Comparison of ENCODE assay signal across 1 cellular context in the genomic region with DNA sequence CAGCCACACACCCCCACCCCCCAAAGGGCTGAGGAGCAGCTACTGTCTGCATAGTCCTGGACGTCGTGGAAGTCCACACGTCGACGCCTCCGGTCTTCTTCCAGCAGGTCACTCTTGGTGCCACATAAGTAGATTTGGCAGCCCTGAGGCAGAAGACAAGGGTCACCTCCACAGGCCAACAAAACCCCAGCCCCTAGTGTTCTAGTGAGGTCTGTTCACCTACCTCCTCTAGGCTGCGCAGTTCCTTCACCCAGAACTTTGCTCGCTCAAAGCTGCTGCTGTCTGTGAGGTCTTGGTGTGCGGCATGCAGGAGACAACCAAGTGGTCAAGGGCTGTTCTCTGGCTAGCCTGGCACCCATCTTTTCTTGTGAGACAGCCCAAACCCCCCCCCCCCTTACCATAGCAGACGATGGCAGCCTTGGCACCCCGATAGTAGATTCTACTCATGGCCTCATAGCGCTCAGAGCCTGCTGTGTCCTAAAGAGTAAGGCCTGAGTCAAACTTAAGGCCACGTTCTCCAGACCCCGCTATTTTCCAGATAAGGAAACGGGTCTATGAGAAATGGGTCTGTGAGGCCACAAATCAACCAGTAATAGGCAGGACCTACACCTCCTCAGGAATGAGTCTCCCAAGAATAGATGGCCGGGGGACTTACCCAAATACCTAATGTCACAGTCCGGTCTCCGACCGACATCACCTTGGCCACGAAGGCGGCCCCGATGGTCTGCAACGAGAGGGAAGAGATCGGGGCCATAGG.
TF ChIP-seq lines count a peak whose summit lies in the region.

No MANE protein-coding gene starts in this region.

TF ChIP-seq in K562, 482 proteins besides CTCF, POLR2A, EP300 and RAD21 (continued from another document and continues in another):
- TF ChIP-seq ETS2 (tag; IDR thresholded peaks at IDR 0.05; ENCODE audit: borderline replicate concordance, poor library complexity, severe bottlenecking), result no peak
- no peak for TF ChIP-seq GATAD2B (IDR thresholded peaks at IDR 0.05; ENCODE audit: borderline replicate concordance)
- TF ChIP-seq, protein P1, sequence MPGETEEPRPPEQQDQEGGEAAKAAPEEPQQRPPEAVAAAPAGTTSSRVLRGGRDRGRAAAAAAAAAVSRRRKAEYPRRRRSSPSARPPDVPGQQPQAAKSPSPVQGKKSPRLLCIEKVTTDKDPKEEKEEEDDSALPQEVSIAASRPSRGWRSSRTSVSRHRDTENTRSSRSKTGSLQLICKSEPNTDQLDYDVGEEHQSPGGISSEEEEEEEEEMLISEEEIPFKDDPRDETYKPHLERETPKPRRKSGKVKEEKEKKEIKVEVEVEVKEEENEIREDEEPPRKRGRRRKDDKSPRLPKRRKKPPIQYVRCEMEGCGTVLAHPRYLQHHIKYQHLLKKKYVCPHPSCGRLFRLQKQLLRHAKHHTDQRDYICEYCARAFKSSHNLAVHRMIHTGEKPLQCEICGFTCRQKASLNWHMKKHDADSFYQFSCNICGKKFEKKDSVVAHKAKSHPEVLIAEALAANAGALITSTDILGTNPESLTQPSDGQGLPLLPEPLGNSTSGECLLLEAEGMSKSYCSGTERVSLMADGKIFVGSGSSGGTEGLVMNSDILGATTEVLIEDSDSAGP (CRISPR knock-in tag; IDR thresholded peaks at IDR 0.05), result no peak
- no peak for TF ChIP-seq ZNF143 (CRISPR knock-in tag; IDR thresholded peaks at IDR 0.05)
- TF ChIP-seq RBM22 (IDR thresholded peaks at IDR 0.05; ENCODE audit: low read depth, low read length, poor library complexity, severe bottlenecking), result no peak
- peak; percentile 39 for TF ChIP-seq TAF1 (IDR thresholded peaks at IDR 0.05; ENCODE audit: control insufficient read depth, extremely low read depth, insufficient read depth, low read length, severe bottlenecking)
- TF ChIP-seq, protein P2, sequence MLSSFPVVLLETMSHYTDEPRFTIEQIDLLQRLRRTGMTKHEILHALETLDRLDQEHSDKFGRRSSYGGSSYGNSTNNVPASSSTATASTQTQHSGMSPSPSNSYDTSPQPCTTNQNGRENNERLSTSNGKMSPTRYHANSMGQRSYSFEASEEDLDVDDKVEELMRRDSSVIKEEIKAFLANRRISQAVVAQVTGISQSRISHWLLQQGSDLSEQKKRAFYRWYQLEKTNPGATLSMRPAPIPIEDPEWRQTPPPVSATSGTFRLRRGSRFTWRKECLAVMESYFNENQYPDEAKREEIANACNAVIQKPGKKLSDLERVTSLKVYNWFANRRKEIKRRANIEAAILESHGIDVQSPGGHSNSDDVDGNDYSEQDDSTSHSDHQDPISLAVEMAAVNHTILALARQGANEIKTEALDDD (IDR thresholded peaks at IDR 0.05), result no peak
- no peak for TF ChIP-seq SLC30A9 (CRISPR knock-in tag; IDR thresholded peaks at IDR 0.05)
- TF ChIP-seq, protein P3, sequence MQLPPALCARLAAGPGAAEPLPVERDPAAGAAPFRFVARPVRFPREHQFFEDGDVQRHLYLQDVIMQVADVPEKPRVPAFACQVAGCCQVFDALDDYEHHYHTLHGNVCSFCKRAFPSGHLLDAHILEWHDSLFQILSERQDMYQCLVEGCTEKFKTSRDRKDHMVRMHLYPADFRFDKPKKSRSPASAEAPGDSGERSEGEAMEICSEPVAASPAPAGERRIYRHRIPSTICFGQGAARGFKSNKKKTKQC (CRISPR knock-in tag; IDR thresholded peaks at IDR 0.05), result no peak
- no peak for TF ChIP-seq MEF2D (tag; conservative IDR thresholded peaks at IDR 0.05; ENCODE audit: low read depth)
- no peak for TF ChIP-seq CBFB (CRISPR knock-in tag; IDR thresholded peaks at IDR 0.05)
- no peak for TF ChIP-seq CHCHD3 (CRISPR knock-in tag; IDR thresholded peaks at IDR 0.05)
- no peak for TF ChIP-seq CREBBP (IDR thresholded peaks at IDR 0.05; ENCODE audit: low read depth, low read length)
- TF ChIP-seq ZNF184 (CRISPR knock-in tag; IDR thresholded peaks at IDR 0.05), result no peak
- no peak for TF ChIP-seq FOXM1 (IDR thresholded peaks at IDR 0.05; ENCODE audit: low read depth)
- TF ChIP-seq FOXM1 (CRISPR knock-in tag; IDR thresholded peaks at IDR 0.05; ENCODE audit: low read depth), result no peak
- TF ChIP-seq, protein P4, sequence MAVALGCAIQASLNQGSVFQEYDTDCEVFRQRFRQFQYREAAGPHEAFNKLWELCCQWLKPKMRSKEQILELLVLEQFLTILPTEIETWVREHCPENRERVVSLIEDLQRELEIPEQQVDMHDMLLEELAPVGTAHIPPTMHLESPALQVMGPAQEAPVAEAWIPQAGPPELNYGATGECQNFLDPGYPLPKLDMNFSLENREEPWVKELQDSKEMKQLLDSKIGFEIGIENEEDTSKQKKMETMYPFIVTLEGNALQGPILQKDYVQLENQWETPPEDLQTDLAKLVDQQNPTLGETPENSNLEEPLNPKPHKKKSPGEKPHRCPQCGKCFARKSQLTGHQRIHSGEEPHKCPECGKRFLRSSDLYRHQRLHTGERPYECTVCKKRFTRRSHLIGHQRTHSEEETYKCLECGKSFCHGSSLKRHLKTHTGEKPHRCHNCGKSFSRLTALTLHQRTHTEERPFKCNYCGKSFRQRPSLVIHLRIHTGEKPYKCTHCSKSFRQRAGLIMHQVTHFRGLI (CRISPR knock-in tag; IDR thresholded peaks at IDR 0.05), result no peak
- peak in 1 of 2 experiments; percentile 59; a peak in 1 of 4 replicates for TF ChIP-seq SIN3A (IDR thresholded peaks at IDR 0.05; ENCODE audit: borderline replicate concordance in 2 of 2, control insufficient read depth in 1 of 2, low read depth in 2 of 2, low read length in 2 of 2)
- TF ChIP-seq BRCA1 (IDR thresholded peaks at IDR 0.05), result no peak
- no peak for TF ChIP-seq BRCA1 (CRISPR knock-in tag; IDR thresholded peaks at IDR 0.05)
- TF ChIP-seq, protein P5, sequence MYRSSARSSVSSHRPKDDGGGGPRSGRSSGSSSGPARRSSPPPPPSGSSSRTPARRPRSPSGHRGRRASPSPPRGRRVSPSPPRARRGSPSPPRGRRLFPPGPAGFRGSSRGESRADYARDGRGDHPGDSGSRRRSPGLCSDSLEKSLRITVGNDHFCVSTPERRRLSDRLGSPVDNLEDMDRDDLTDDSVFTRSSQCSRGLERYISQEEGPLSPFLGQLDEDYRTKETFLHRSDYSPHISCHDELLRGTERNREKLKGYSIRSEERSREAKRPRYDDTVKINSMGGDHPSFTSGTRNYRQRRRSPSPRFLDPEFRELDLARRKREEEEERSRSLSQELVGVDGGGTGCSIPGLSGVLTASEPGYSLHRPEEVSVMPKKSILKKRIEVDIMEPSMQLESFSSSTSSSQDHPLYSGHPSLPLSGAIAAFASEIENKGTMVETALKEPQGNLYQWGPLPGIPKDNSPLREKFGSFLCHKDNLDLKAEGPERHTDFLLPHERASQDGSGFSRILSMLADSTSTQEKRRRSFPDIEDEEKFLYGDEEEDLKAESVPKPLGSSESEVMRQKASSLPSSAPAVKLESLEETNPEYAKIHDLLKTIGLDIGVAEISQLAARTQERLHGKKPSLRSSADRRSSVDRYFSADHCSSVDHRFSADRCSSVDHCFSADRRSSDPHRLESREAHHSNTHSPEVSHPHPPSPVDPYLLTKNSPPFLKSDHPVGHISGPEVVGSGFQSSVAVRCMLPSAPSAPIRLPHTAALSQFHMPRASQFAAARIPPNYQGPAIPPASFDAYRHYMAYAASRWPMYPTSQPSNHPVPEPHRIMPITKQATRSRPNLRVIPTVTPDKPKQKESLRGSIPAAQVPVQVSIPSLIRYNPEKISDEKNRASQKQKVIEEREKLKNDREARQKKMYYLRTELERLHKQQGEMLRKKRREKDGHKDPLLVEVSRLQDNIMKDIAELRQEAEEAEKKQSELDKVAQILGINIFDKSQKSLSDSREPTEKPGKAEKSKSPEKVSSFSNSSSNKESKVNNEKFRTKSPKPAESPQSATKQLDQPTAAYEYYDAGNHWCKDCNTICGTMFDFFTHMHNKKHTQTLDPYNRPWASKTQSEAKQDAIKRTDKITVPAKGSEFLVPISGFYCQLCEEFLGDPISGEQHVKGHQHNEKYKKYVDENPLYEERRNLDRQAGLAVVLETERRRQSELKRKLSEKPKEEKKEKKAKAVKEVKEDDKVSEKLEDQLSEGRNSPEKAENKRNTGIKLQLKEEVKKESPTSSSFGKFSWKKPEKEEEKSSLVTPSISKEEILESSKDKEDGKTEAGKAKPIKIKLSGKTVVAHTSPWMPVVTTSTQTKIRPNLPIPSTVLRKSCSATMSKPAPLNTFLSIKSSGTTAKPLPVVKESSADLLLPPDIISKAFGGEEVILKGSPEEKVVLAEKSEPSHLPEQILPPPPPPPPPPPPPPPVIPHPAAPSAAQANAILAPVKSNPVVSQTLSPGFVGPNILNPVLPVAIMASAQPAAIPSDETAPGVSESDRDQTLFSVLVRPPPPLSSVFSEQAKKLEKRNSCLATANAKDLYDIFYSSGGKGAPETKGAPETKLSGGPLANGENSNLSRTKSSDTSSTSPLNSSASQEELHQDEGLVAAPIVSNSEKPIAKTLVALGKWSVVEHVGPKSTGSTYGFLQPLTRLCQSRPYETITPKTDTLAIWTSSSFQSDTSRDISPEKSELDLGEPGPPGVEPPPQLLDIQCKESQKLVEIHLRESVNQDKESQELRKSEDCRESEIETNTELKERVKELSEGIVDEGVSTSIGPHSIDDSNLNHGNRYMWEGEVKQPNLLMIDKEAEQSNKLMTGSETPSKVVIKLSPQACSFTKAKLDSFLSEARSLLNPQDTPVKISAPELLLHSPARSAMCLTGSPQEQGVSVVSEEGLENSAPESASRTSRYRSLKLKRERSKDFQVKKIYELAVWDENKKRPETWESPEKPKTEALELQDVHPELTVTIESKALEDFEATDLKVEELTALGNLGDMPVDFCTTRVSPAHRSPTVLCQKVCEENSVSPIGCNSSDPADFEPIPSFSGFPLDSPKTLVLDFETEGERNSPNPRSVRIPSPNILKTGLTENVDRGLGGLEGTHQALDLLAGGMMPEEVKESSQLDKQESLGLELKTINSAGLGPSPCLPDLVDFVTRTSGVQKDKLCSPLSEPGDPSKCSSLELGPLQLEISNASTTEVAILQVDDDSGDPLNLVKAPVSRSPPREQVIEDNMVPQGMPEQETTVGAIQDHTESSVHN (IDR thresholded peaks at IDR 0.05; ENCODE audit: borderline replicate concordance in 1 of 2, low read depth in 1 of 2), result no peak
- TF ChIP-seq, protein P6, sequence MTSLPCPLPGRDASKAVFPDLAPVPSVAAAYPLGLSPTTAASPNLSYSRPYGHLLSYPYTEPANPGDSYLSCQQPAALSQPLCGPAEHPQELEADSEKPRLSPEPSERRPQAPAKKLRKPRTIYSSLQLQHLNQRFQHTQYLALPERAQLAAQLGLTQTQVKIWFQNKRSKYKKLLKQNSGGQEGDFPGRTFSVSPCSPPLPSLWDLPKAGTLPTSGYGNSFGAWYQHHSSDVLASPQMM (CRISPR knock-in tag; IDR thresholded peaks at IDR 0.05), result no peak
- no peak for TF ChIP-seq PCBP1 (IDR thresholded peaks at IDR 0.05; ENCODE audit: low read depth, low read length, poor library complexity, severe bottlenecking)
- no peak for TF ChIP-seq TFAM (CRISPR knock-in tag; conservative IDR thresholded peaks at IDR 0.05)
- TF ChIP-seq CAMTA2 (CRISPR knock-in tag; conservative IDR thresholded peaks at IDR 0.05), result no peak
- no peak for TF ChIP-seq SRSF7 (optimal IDR thresholded peaks at IDR 0.05; ENCODE audit: low read depth, low read length)
- TF ChIP-seq, protein P7, sequence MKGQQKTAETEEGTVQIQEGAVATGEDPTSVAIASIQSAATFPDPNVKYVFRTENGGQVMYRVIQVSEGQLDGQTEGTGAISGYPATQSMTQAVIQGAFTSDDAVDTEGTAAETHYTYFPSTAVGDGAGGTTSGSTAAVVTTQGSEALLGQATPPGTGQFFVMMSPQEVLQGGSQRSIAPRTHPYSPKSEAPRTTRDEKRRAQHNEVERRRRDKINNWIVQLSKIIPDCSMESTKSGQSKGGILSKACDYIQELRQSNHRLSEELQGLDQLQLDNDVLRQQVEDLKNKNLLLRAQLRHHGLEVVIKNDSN (CRISPR knock-in tag; IDR thresholded peaks at IDR 0.05), result 0 out of 2 replicates have a peak, but pooled peaks have one; percentile 7
- no peak for TF ChIP-seq PHB2 (IDR thresholded peaks at IDR 0.05; ENCODE audit: low read depth)
- TF ChIP-seq ZNF699 (CRISPR knock-in tag; IDR thresholded peaks at IDR 0.05; ENCODE audit: insufficient replicate concordance), result no peak
- TF ChIP-seq ZNF121 (CRISPR knock-in tag; conservative IDR thresholded peaks at IDR 0.05), result 0 out of 2 replicates have a peak, but pooled peaks have one; percentile 12
- TF ChIP-seq NCOR1 (IDR thresholded peaks at IDR 0.05), result no peak
- TF ChIP-seq PHF21A (IDR thresholded peaks at IDR 0.05; ENCODE audit: borderline replicate concordance, low read depth), result no peak
- TF ChIP-seq ZNF79 (CRISPR knock-in tag; IDR thresholded peaks at IDR 0.05; ENCODE audit: low read depth), result no peak
